ENCODE assay signal across 19 cellular contexts in genomic region chr1:197923013-197923412, GRCh38. TPM values are rescaled to one million over a fixed set of nuclear protein-coding genes. Genes with fewer than 3 reads are reported as not detected.
DNase-seq lines count a peak whose midpoint lies in the region; ATAC-seq and TF ChIP-seq lines count a peak whose summit lies in the region.
"Had no signal": no experiment of that assay in that cellular context is flagged by ENCODE, and none has a peak within 500 bp of the region (broad histone marks: within the 10 kb centered on the region; RNA-seq: fewer than 3 reads in every experiment).

No MANE protein-coding gene starts in this region.

- H3K36me3 ChIP-seq in SK-N-MC (ENCODE audit: insufficient read depth, low read length) = peaks cover 67% of the 10 kb centered on the region
- H3K36me3 ChIP-seq in esophagus muscularis mucosa = no peaks in the 10 kb centered on the region

- peaks cover 9 to 33% (median 28%) of the 10 kb centered on the region in 4 donors for H3K4me1 ChIP-seq in esophagus muscularis mucosa

- no peak overlapping the region for H3K9ac ChIP-seq in SK-N-MC (ENCODE audit: insufficient read length)

- no peak overlapping the region for H3K4me3 ChIP-seq in SK-N-MC
- no peak overlapping the region for H3K4me3 ChIP-seq in esophagus muscularis mucosa

- no peaks in the 10 kb centered on the region for H3K9me3 Mint-ChIP-seq in stimulated activated naive CD8-positive, alpha-beta T cell treated with anti-CD3 and anti-CD28 coated beads, Interleukin-15, amount 100 ng/mL, for 72 hours
- peaks cover 8% of the 10 kb centered on the region for H3K9me3 Mint-ChIP-seq in glutamatergic neuron (ENCODE audit: unreplicated experiment)

- in situ Hi-C loops in ACHN (cut with HindIII; ENCODE audit: low pct_ligation_motif_present, low pct_unique_long_range_greater_than_20kb, low sequenced_read_pairs) = no loop called here

- H3K9me3 ChIP-seq in SK-N-MC (ENCODE audit: low read depth, low read length) = no peaks in the 10 kb centered on the region
- no peaks in the 10 kb centered on the region for H3K9me3 ChIP-seq in esophagus muscularis mucosa
- H3K9me3 ChIP-seq: BE2C had no signal

- intact Hi-C loops in esophagus muscularis mucosa (cut with DNase I) = loop anchor here (5.0 kb wide), 2 partner anchors 306 to 396 kb away; no protein-coding TSS in a partner anchor

- H3K4me1 Mint-ChIP-seq in stimulated activated naive CD8-positive, alpha-beta T cell treated with anti-CD3 and anti-CD28 coated beads, Interleukin-15, amount 100 ng/mL, for 72 hours = peaks cover 43% of the 10 kb centered on the region
- H3K4me1 Mint-ChIP-seq in glutamatergic neuron (ENCODE audit: low read depth, unreplicated experiment) = peaks cover 25% of the 10 kb centered on the region

- ATAC-seq in stimulated activated naive CD8-positive, alpha-beta T cell treated with anti-CD3 and anti-CD28 coated beads, Interleukin-15, amount 100 ng/mL, for 72 hours = peak; percentile 10
- ATAC-seq in stimulated activated naive CD8-positive, alpha-beta T cell treated with anti-CD3 and anti-CD28 coated beads, Interleukin-15, Interleukin-2, amounts not matched to agents 100 U/mL and 50 U/mL, for 24 hours = no peak

- DNase-seq in stimulated activated naive CD8-positive, alpha-beta T cell treated with anti-CD3 and anti-CD28 coated beads, Interleukin-15, amount 100 ng/mL, for 72 hours = no peak
- DNase-seq in stimulated activated naive CD8-positive, alpha-beta T cell treated with anti-CD3 and anti-CD28 coated beads, Interleukin-15, Interleukin-2, amounts not matched to agents 100 U/mL and 50 U/mL, for 24 hours = no peak
- DNase-seq in SK-N-MC (ENCODE audit: low read depth, low spot score) (no peak), glutamatergic neuron (no peak), ACHN (no peak), SIG-M5 (lab: John Stamatoyannopoulos, UW) (no peak), esophagus muscularis mucosa (ENCODE audit: extremely low spot score) (no peak)
- no peak for DNase-seq in stimulated activated CD4-positive, alpha-beta T cell treated with anti-CD3 and anti-CD28 coated beads, Interleukin-4, amount 100 ng/mL, for 24 hours
- DNase-seq: 8988T, BE2C, DMS153, DMS79 treated with DMSO at 0.1 percent for 48 hours, EL, HCEC 1CT, IMR-90 had no signal

- H3K27me3 Mint-ChIP-seq in stimulated activated naive CD8-positive, alpha-beta T cell treated with anti-CD3 and anti-CD28 coated beads, Interleukin-15, amount 100 ng/mL, for 72 hours = peaks cover 84% of the 10 kb centered on the region
- H3K27me3 Mint-ChIP-seq in glutamatergic neuron (ENCODE audit: unreplicated experiment) = peaks cover 25% of the 10 kb centered on the region

- peak overlapping the region; percentile 63; the same call in 1 of the 2 replicates for H3K27ac ChIP-seq in SK-N-MC
- no peak overlapping the region for H3K27ac ChIP-seq in esophagus muscularis mucosa (replicated peaks in 1 of 4)
- H3K27ac ChIP-seq: C4-2B had no signal

- no peak overlapping the region for H3K4me3 Mint-ChIP-seq in stimulated activated naive CD8-positive, alpha-beta T cell treated with anti-CD3 and anti-CD28 coated beads, Interleukin-15, amount 100 ng/mL, for 72 hours
- peak overlapping the region; percentile 30 for H3K4me3 Mint-ChIP-seq in glutamatergic neuron (ENCODE audit: unreplicated experiment)
- H3K4me3 Mint-ChIP-seq: CD4-positive, alpha-beta memory T cell had no signal

- peaks cover 5% of the 10 kb centered on the region for H3K36me3 Mint-ChIP-seq in glutamatergic neuron (ENCODE audit: unreplicated experiment)
- H3K36me3 Mint-ChIP-seq: CD4-positive, alpha-beta memory T cell had no signal

- TF ChIP-seq EP300 in esophagus muscularis mucosa (IDR thresholded peaks at IDR 0.05) = no peak

- WGBS in esophagus muscularis mucosa = 74% methylated on average over 13 of the region's 13 CpGs

- TF ChIP-seq CTCF in glutamatergic neuron (IDR thresholded peaks at IDR 0.05; ENCODE audit: partially characterized antibody, unreplicated experiment) (no peak), esophagus muscularis mucosa (IDR thresholded peaks at IDR 0.05) (no peak)

- TF ChIP-seq POLR2A in esophagus muscularis mucosa (IDR thresholded peaks at IDR 0.05; ENCODE audit: low read depth) = no peak

- H3K27me3 ChIP-seq in esophagus muscularis mucosa = peaks cover 0 to 83% (median 47%) of the 10 kb centered on the region in 4 donors

- no peak overlapping the region for H3K27ac Mint-ChIP-seq in stimulated activated naive CD8-positive, alpha-beta T cell treated with anti-CD3 and anti-CD28 coated beads, Interleukin-15, amount 100 ng/mL, for 72 hours
- no peak overlapping the region for H3K27ac Mint-ChIP-seq in glutamatergic neuron (ENCODE audit: unreplicated experiment)
- H3K27ac Mint-ChIP-seq: CD4-positive, alpha-beta memory T cell had no signal

RNA-seq across cellular contexts. Expression of gene LHX9, which starts 5.8 kb away (rescaled TPM):
- 37.2 TPM for total RNA-seq in glutamatergic neuron (ENCODE audit: unreplicated experiment)
- not detected for total RNA-seq in esophagus muscularis mucosa
- total RNA-seq: CD4-positive, alpha-beta memory T cell; H1; HT-29 had no signal

RNA-seq across cellular contexts. Expression of gene C1orf53, which starts 20.6 kb away (rescaled TPM):
- total RNA-seq in glutamatergic neuron (ENCODE audit: unreplicated experiment) (5.9 TPM), esophagus muscularis mucosa (1 to 10 TPM in 1 of 4 donors, under 1 TPM in 1, not detected in 2; 0.83 to 5.4 TPM)
- total RNA-seq: CD4-positive, alpha-beta memory T cell had no signal

Comparison
In these comparisons a context has a peak if more than half of its experiments do, and no peak if none do; other contexts are left out.
1. RNA of gene LHX9, which starts 5.8 kb away (total RNA-seq): 37.2 TPM in glutamatergic neuron (single experiment); not detected in esophagus muscularis mucosa; every median in the first group is over 10 times any median in the second.